ENCODE assay signal across 8 cellular contexts in the genomic region with DNA sequence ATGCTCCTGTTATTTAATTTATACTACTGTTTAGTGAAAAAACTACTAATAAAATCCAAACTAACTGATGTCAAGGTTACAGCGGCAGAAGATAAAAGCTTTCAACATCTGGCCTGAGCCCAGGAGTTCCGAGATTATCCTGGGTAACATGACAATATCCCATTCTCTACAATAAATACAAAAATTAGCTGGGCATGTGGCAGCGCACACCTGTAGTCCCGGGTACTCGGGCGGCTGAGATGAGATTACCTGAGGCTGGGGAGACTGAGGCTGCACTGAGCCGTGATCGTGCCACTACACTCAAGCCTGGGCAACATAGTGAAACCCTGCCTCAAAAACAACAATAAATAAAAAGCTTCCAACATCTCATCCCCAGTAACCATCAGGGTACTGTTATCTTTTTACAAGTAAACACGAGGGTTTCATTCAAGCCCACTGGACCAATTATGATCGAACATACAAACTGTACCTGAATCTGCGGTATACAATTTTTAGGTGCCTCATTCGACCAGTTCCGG. TPM values are rescaled to one million over a fixed set of nuclear protein-coding genes. Genes with fewer than 3 reads are reported as not detected.
DNase-seq lines count a peak whose midpoint lies in the region; ATAC-seq, FAIRE-seq and TF ChIP-seq lines count a peak whose summit lies in the region.

No MANE protein-coding gene starts in this region.

- intact Hi-C loops in head of caudate nucleus (cut with DNase I): no loop called here

- DNase-seq in GM12892 (ENCODE audit: insufficient read length) (no peak), T-cell (no peak), fibroblast of villous mesenchyme (ENCODE audit: low read depth) (no peak), skeletal muscle cell (ENCODE audit: low read depth) (no peak), SW 1271 (lab: John Stamatoyannopoulos, UW) (no peak), head of caudate nucleus (no peak), NCI-H345 (lab: John Stamatoyannopoulos, UW) (no peak)
- DNase-seq in activated CD4-positive, alpha-beta T cell treated with anti-CD3 and anti-CD28 coated beads for 1 hour: no peak

- TF ChIP-seq CTCF in fibroblast of villous mesenchyme (IDR thresholded peaks at IDR 0.05; ENCODE audit: insufficient read depth, low read depth, low read length): no peak

- no peak for FAIRE-seq in GM12892 (lab: Jason Lieb, UNC)

- H3K27me3 Mint-ChIP-seq in T-cell: no peaks in the 10 kb centered on the region

- CTCF ChIA-PET in T-cell (lab: Charles Lee): interaction anchor here in 1 of 2 donors (0.8 to 2.3 kb wide), 3 partner anchors 35 to 1253 kb away, joined by 4 to 8 read pairs (median 4); a partner anchor contains a TSS

- peaks cover 46 to 60% (median 58%) of the 10 kb centered on the region in 3 donors for H3K4me1 Mint-ChIP-seq in T-cell

- POLR2A ChIA-PET in T-cell (lab: Charles Lee): interaction anchor here (0.5 to 1.4 kb wide), 8 partner anchors 30 to 883 kb away, joined by 3 to 4 read pairs (median 3); a partner anchor contains a TSS

- TF ChIP-seq POLR2A in GM12892 (IDR thresholded peaks at IDR 0.05; ENCODE audit: low read depth, low read length): 0 out of 2 replicates have a peak, but pooled peaks have one; percentile 8

- H3K27ac Mint-ChIP-seq in T-cell: peak overlapping the region; percentile 97 to 98

- peak overlapping the region; percentile 98 for H3K4me3 ChIP-seq in fibroblast of villous mesenchyme (ENCODE audit: low read depth, low read length)
- H3K4me3 ChIP-seq in skeletal muscle cell (ENCODE audit: low read depth, low read length): peak overlapping the region; percentile 99

- H3K9me3 Mint-ChIP-seq in T-cell: no peaks in the 10 kb centered on the region

- H3K4me3 Mint-ChIP-seq in T-cell: peak overlapping the region; percentile 87 to 99 (median 97)

- H3K36me3 Mint-ChIP-seq in T-cell: peaks cover 58% of the 10 kb centered on the region

- ATAC-seq in T-cell (replicated peaks in 1 of 4): no peak

RNA-seq across cellular contexts. Expression of a gene that starts 1.3 kb away (rescaled TPM):
- 6,465 TPM for polyA plus RNA-seq in GM12892 (2012; ENCODE audit: missing spikeins)
- total RNA-seq in T-cell (1,000 to 10,000 TPM; 2,003 to 2,190 (median 2,100) TPM), fibroblast of villous mesenchyme (247 and 971 TPM in 2 replicates)

RNA-seq across cellular contexts. Expression of a gene that starts 7.4 kb away (rescaled TPM):
- 0.89 TPM for polyA plus RNA-seq in GM12892 (2012; ENCODE audit: missing spikeins)
- total RNA-seq in T-cell (1 to 10 TPM; 1.3 to 4.3 (median 2.2) TPM), fibroblast of villous mesenchyme (8.7 and 11.7 TPM in 2 replicates)

RNA-seq across cellular contexts. Expression of a gene that starts 35.6 kb away (rescaled TPM):
- 18.2 TPM for polyA plus RNA-seq in GM12892 (2012; ENCODE audit: missing spikeins)
- 100 to 1,000 TPM in 2 of 5 donors, 10 to 100 TPM in 3; 92.3 to 112 (median 96.7) TPM for total RNA-seq in T-cell
- 106 and 132 TPM in 2 replicates for total RNA-seq in fibroblast of villous mesenchyme
